1 cellular context compared by ENCODE assay signal in genomic region chr7:74474271-74474865, GRCh38.
TF ChIP-seq lines count a peak whose summit lies in the region.

No MANE protein-coding gene starts in this region.

TF ChIP-seq in SK-N-SH, 30 proteins besides CTCF, POLR2A, EP300 and RAD21 (continued from another document):
- TF ChIP-seq ZBTB33 (IDR thresholded peaks at IDR 0.05; ENCODE audit: borderline replicate concordance, low read depth) (no peak), USF1 (IDR thresholded peaks at IDR 0.05; ENCODE audit: borderline replicate concordance, low read depth) (no peak), NRF1 (IDR thresholded peaks at IDR 0.05; ENCODE audit: low read depth, low read length) (no peak), CHD2 (IDR thresholded peaks at IDR 0.05; ENCODE audit: low read length, partially characterized antibody) (no peak), PBX3 (IDR thresholded peaks at IDR 0.05) (peak; percentile 43; the same call in 1 of the 2 replicates), FOXM1 (IDR thresholded peaks at IDR 0.05; ENCODE audit: low read depth) (no peak), TEAD4 (IDR thresholded peaks at IDR 0.05; ENCODE audit: borderline replicate concordance, insufficient read depth) (no peak), TAF1 (IDR thresholded peaks at IDR 0.05; ENCODE audit: borderline replicate concordance, low read depth, low read length) (no peak), MAX (IDR thresholded peaks at IDR 0.05; ENCODE audit: low read depth) (no peak), ELF1 (IDR thresholded peaks at IDR 0.05) (no peak), RCOR1 (IDR thresholded peaks at IDR 0.05; ENCODE audit: low read length) (peak; percentile 31; the same call in 1 of the 2 replicates), POLR2AphosphoS5 (IDR thresholded peaks at IDR 0.05; ENCODE audit: low read depth, low read length) (no peak)
